In the genomic region with DNA sequence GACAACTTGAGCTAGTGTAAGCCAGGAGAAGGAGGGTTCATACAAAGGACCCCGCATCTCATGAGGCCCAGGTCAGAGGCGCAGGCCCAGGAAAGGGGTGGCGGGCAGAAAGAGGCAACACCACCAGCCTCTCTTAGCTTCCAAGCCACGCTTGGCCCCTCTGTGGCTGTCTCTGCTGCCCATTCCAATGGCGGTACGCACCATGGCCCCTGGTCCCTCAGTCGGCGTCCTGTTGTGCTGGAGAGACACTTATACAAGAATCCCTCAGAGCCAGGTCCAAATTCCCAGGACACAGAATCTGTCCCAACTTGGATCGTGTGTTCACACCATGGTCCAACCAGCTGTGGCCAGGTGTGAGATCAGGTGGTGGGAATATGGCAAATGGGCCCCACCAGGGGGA, we compare ENCODE assay signal across 12 cellular contexts.
A peak's percentile ranks its signal among the peaks of the same experiment; 100 is the strongest.
DNase-seq lines count a peak whose midpoint lies in the region; TF ChIP-seq lines count a peak whose summit lies in the region.
"Had no signal": no experiment of that assay in that cellular context is flagged by ENCODE, and none has a peak within 500 bp of the region (broad histone marks: within the 10 kb centered on the region; RNA-seq: fewer than 3 reads in every experiment).

No MANE protein-coding gene starts in this region.

- H4K20me1 ChIP-seq in neural progenitor cell (ENCODE audit: low read depth): no peaks in the 10 kb centered on the region

- 94 to 95% methylated on average over 9 of the region's 9 CpGs for WGBS in ectodermal cell, 2 experiments

- no peak overlapping the region for H2AFZ ChIP-seq in neural progenitor cell (replicated peaks)

- H3K36me3 ChIP-seq in ectodermal cell (ENCODE audit: control insufficient read depth, insufficient read depth, low read length) (no peaks in the 10 kb centered on the region), neural progenitor cell (no peaks in the 10 kb centered on the region)
- H3K36me3 ChIP-seq: HAP-1 had no signal

- peak overlapping the region; percentile 44 for H3K27ac Mint-ChIP-seq in neural progenitor cell
- H3K27ac Mint-ChIP-seq: CD4-positive, CD25-positive, alpha-beta regulatory T cell had no signal

- DNase-seq in activated effector memory CD4-positive, alpha-beta T cell treated with anti-CD3 and anti-CD28 coated beads, Interleukin-2, amount 50 U/mL, for 16 hours: peak; percentile 48
- DNase-seq in activated effector memory CD4-positive, alpha-beta T cell treated with Interleukin-2 at 50 U/mL for 16 hours: no peak
- no peak for DNase-seq in neural progenitor cell (ENCODE audit: low spot score)
- DNase-seq in iPS-NIHi7 (ENCODE audit: extremely low spot score): no peak
- no peak for DNase-seq in C1 segment of cervical spinal cord (lab: John Stamatoyannopoulos, UW)
- no peak for DNase-seq in activated gamma-delta T cell treated with Interleukin-2 at 50 U/mL for 16 hours
- DNase-seq: CD4-positive, CD25-positive, alpha-beta regulatory T cell; EL; GOT3 had no signal

- no peaks in the 10 kb centered on the region for H3K79me2 ChIP-seq in neural progenitor cell (ENCODE audit: low read depth)

- H3K27me3 ChIP-seq in ectodermal cell (ENCODE audit: control insufficient read depth, insufficient read depth, low read length, poor library complexity, severe bottlenecking) (no peaks in the 10 kb centered on the region), neural progenitor cell (no peaks in the 10 kb centered on the region)

- no peak overlapping the region for H3K9ac ChIP-seq in neural progenitor cell

- TF ChIP-seq CTCF in neural progenitor cell (IDR thresholded peaks at IDR 0.05): no peak

- no peaks in the 10 kb centered on the region for H3F3A ChIP-seq in neural progenitor cell (ENCODE audit: low read depth)

- peaks cover 4% of the 10 kb centered on the region for H3K9me3 Mint-ChIP-seq in neural progenitor cell
- H3K9me3 Mint-ChIP-seq: CD4-positive, CD25-positive, alpha-beta regulatory T cell had no signal

- H3K4me3 ChIP-seq in ectodermal cell (ENCODE audit: insufficient read depth, low read depth, low read length): no peak overlapping the region
- no peak overlapping the region for H3K4me3 ChIP-seq in neural progenitor cell
- H3K4me3 ChIP-seq: HAP-1 had no signal

- peaks cover 3% of the 10 kb centered on the region for H3K4me1 ChIP-seq in ectodermal cell (ENCODE audit: control insufficient read depth, insufficient read depth, low read length)
- H3K4me1 ChIP-seq in neural progenitor cell: peaks cover 4% of the 10 kb centered on the region
- H3K4me1 ChIP-seq: HAP-1 had no signal

- H3K27ac ChIP-seq in ectodermal cell (ENCODE audit: insufficient read depth, low read depth, low read length, poor library complexity, severe bottlenecking) (peak overlapping the region; percentile 48), neural progenitor cell (no peak overlapping the region)
- H3K27ac ChIP-seq: 22Rv1 had no signal

- peaks cover 52% of the 10 kb centered on the region for H3K4me1 Mint-ChIP-seq in neural progenitor cell

- no peaks in the 10 kb centered on the region for H3K9me3 ChIP-seq in ectodermal cell (ENCODE audit: control insufficient read depth, low read length)
- H3K9me3 ChIP-seq in neural progenitor cell (ENCODE audit: low read depth): no peaks in the 10 kb centered on the region
- H3K9me3 ChIP-seq: HAP-1 had no signal

- peaks cover 18% of the 10 kb centered on the region for H3K27me3 Mint-ChIP-seq in neural progenitor cell (ENCODE audit: insufficient read depth, low read depth)
- H3K27me3 Mint-ChIP-seq: CD4-positive, CD25-positive, alpha-beta regulatory T cell had no signal

- no peak overlapping the region for H3K4me2 ChIP-seq in neural progenitor cell

- H3K4me3 Mint-ChIP-seq in neural progenitor cell: no peak overlapping the region
- H3K4me3 Mint-ChIP-seq: CD4-positive, CD25-positive, alpha-beta regulatory T cell had no signal

- H3K36me3 Mint-ChIP-seq in neural progenitor cell: no peaks in the 10 kb centered on the region
- H3K36me3 Mint-ChIP-seq: CD4-positive, CD25-positive, alpha-beta regulatory T cell had no signal
